In the genomic region with DNA sequence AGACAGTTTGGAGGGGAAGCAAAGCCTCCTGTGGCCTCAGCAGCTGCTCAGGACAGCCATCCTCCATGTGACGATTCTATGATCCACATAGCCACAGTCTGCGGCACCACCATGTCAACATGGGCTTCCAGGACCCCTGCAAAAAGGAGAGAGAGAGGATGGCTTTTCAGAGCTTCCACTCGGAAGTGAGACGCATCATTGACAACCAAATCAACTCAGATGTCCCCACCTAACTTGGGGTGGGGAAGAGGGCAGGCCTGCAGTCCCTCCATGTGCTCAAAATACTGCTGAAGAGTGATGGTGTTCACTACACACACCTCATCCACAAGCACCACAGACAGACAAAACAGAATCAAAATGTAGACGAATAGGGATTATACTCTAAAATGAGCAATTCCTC, we compare ENCODE assay signal across 24 cellular contexts.
"Had no signal": no experiment of that assay in that cellular context is flagged by ENCODE, and none has a peak within 500 bp of the region (broad histone marks: within the 10 kb centered on the region; RNA-seq: fewer than 3 reads in every experiment).

No MANE protein-coding gene starts in this region.

- H2AFZ ChIP-seq: hepatocyte, parathyroid adenoma had no signal

- ATAC-seq: esophagus mucosa; gastroesophageal sphincter; heart left ventricle; left cardiac atrium; left lung; natural killer cell; sciatic nerve; stimulated activated effector memory CD8-positive, alpha-beta T cell treated with anti-CD3 and anti-CD28 coated beads, Interleukin-12 subunit alpha, Interleukin-12 subunit beta, amount 100 ng/mL, for 72 hours had no signal

- H3K79me2 ChIP-seq: hepatocyte, parathyroid adenoma had no signal

- H3K4me2 ChIP-seq: hepatocyte had no signal

- H3K27ac ChIP-seq: dorsolateral prefrontal cortex, epithelial cell of prostate, gastroesophageal sphincter, heart left ventricle, hepatocyte, left lung, neutrophil, parathyroid adenoma, prostate gland, right atrium auricular region, stomach, tibial artery, upper lobe of left lung had no signal

- H3K4me1 ChIP-seq: parathyroid adenoma, prostate gland, right atrium auricular region had no signal

- DNase-seq: effector CD4-positive, alpha-beta T cell; foreskin fibroblast; heart left ventricle; left cardiac atrium; left lung; mesenchymal stem cell; natural killer cell; stimulated activated CD4-positive, alpha-beta T cell treated with anti-CD3 and anti-CD28 coated beads, Interleukin-2, amount 100 ng/mL, for 24 hours; stimulated activated CD4-positive, alpha-beta T cell treated with anti-CD3 and anti-CD28 coated beads, Interleukin-4, amount 100 ng/mL, for 24 hours; stimulated activated naive CD4-positive, alpha-beta T cell treated with Interleukin-2 at 50 U/mL for 16 hours; stomach; tibial artery; upper lobe of left lung had no signal

- H3K36me3 ChIP-seq: gastroesophageal sphincter, heart left ventricle, left lung, neutrophil, prostate gland, right atrium auricular region, stomach, tibial artery, upper lobe of left lung had no signal

- H3K9ac ChIP-seq: parathyroid adenoma had no signal

- H3K9me3 ChIP-seq: gastroesophageal sphincter, heart left ventricle, left lung, neutrophil, prostate gland, right atrium auricular region, stomach, tibial artery, upper lobe of left lung had no signal

- H3K27me3 ChIP-seq: dorsolateral prefrontal cortex, gastroesophageal sphincter, heart left ventricle, hepatocyte, left lung, neutrophil, right atrium auricular region, stomach, tibial artery, upper lobe of left lung had no signal

- H3K4me3 ChIP-seq: dorsolateral prefrontal cortex, gastroesophageal sphincter, heart left ventricle, hepatocyte, left lung, prostate gland, right atrium auricular region, stomach, tibial artery, upper lobe of left lung had no signal
